Comparison of ENCODE assay signal across 23 cellular contexts in the genomic region with DNA sequence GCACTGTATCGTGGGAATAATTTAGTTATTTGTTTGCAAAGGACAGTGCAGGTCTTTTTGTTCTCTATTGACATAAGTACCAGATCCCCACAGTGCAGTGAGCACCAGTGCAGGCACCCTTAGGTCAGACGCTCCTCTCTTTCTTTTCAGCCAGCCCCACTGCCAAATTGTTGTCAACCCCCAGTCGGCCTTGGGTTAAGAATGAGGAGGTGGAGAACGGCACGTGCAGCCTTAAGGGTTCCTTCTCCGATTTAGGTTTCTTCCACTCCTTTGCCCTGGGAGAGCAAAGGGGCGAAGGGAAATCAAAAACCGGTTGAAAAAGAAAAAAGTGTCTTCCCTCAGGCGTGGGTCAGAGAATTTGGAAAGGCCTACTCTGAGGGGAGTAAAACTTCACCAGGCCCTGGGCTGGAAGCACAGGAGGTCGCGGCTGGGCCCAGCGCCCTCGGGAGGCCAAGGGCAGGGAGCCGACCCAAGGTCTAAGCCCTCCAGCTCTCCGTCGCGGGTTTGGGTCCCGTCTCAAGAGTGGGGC. TPM values are rescaled to one million over a fixed set of nuclear protein-coding genes. Genes with fewer than 3 reads are reported as not detected.
A peak's percentile ranks its signal among the peaks of the same experiment; 100 is the strongest.
DNase-seq lines count a peak whose midpoint lies in the region; ATAC-seq and TF ChIP-seq lines count a peak whose summit lies in the region.
"Had no signal": no experiment of that assay in that cellular context is flagged by ENCODE, and none has a peak within 500 bp of the region (broad histone marks: within the 10 kb centered on the region; RNA-seq: fewer than 3 reads in every experiment).

No MANE protein-coding gene starts in this region.

- H3K36me3 ChIP-seq in HUES6 (ENCODE audit: control insufficient read depth, insufficient read depth, low read length): no peaks in the 10 kb centered on the region
- H3K36me3 ChIP-seq in endodermal cell (ENCODE audit: control insufficient read depth, insufficient read depth, low read length): no peaks in the 10 kb centered on the region
- no peaks in the 10 kb centered on the region for H3K36me3 ChIP-seq in thyroid gland

- no peaks in the 10 kb centered on the region for H3K36me3 Mint-ChIP-seq in endodermal cell (ENCODE audit: low read depth)
- H3K36me3 Mint-ChIP-seq in nephron progenitor cell (ENCODE audit: low read depth): peaks cover 8% of the 10 kb centered on the region

- DNase-seq in DMS79 treated with DMSO at 0.1 percent for 48 hours (lab: John Stamatoyannopoulos, UW) (peak; percentile 96), endodermal cell (no peak), nephron progenitor cell (no peak), thyroid gland (no peak), AG20443 (ENCODE audit: low spot score) (no peak), COLO668 (lab: John Stamatoyannopoulos, UW; ENCODE audit: unreplicated experiment) (no peak)
- DNase-seq: activated CD4-positive, CD25-positive, alpha-beta regulatory T cell; activated CD8-positive, alpha-beta T cell treated with anti-CD3 and anti-CD28 coated beads, Interleukin-2, amount 10 ng/mL, durations not matched to agents 7 days and 5 days; activated naive CD4-positive, alpha-beta T cell treated with anti-CD3 and anti-CD28 coated beads, Interleukin-2, amount 50 U/mL, for 16 hours; activated T-cell treated with anti-CD3 and anti-CD28 coated beads, Interleukin-2, amount 50 U/mL, for 72 hours; CD4-positive, alpha-beta T cell; cerebellar nuclear complex; effector CD8-positive, alpha-beta T cell; natural killer cell; NCI-H1105 treated with DMSO at 0.1 percent for 48 hours; NCI-H2171; stimulated activated CD4-positive, alpha-beta T cell treated with anti-CD3 and anti-CD28 coated beads, Interleukin-4, amount 100 ng/mL, for 4 hours had no signal

- H3K4me3 ChIP-seq in HUES6 (ENCODE audit: low read depth, low read length) (peak overlapping the region; percentile 62), endodermal cell (ENCODE audit: low read length) (no peak overlapping the region), thyroid gland (replicated peaks in 1 of 3) (no peak overlapping the region)

- no peak for TF ChIP-seq CTCF in endodermal cell (conservative IDR thresholded peaks at IDR 0.05)
- TF ChIP-seq CTCF in nephron progenitor cell (IDR thresholded peaks at IDR 0.05): no peak
- no peak for TF ChIP-seq CTCF in thyroid gland (IDR thresholded peaks at IDR 0.05)

- no peak for ATAC-seq in GM21529 (IDR thresholded peaks at IDR 0.05; ENCODE audit: unreplicated experiment)
- ATAC-seq: activated CD8-positive, alpha-beta T cell treated with anti-CD3 and anti-CD28 coated beads, Interleukin-2, amount 10 ng/mL, durations not matched to agents 7 days and 5 days; activated T-cell treated with anti-CD3 and anti-CD28 coated beads, Interleukin-2, amount 50 U/mL, for 72 hours; natural killer cell; SK-N-SH treated with all-trans-retinoic acid at 6 μM for 48 hours had no signal

- no peaks in the 10 kb centered on the region for H3K9me3 ChIP-seq in HUES6 (ENCODE audit: control insufficient read depth, insufficient read depth, low read depth, low read length)
- no peaks in the 10 kb centered on the region for H3K9me3 ChIP-seq in endodermal cell (ENCODE audit: control insufficient read depth, low read length)
- H3K9me3 ChIP-seq in thyroid gland: no peaks in the 10 kb centered on the region

- intact Hi-C loops in thyroid gland (cut with DNase I): no loop called here

- H3K27me3 ChIP-seq in HUES6 (ENCODE audit: control insufficient read depth, insufficient read depth, low read length): peaks cover 99% of the 10 kb centered on the region
- peaks cover 100% of the 10 kb centered on the region for H3K27me3 ChIP-seq in endodermal cell (ENCODE audit: control insufficient read depth, insufficient read depth, low read length, poor library complexity, severe bottlenecking)
- H3K27me3 ChIP-seq in thyroid gland: peaks cover 41% of the 10 kb centered on the region

- no peak overlapping the region for H3K9ac ChIP-seq in HUES6 (ENCODE audit: low read length)
- no peak overlapping the region for H3K9ac ChIP-seq in endodermal cell (ENCODE audit: extremely low read depth, low read length, poor library complexity, severe bottlenecking)

- H3K4me1 Mint-ChIP-seq in endodermal cell (peaks cover 28% of the 10 kb centered on the region), nephron progenitor cell (peaks cover 64% of the 10 kb centered on the region)

- no peak for TF ChIP-seq POLR2A in thyroid gland (IDR thresholded peaks at IDR 0.05)

- WGBS in endodermal cell (ENCODE audit: insufficient coverage in 1 of 2, insufficient read length in 1 of 2), 2 experiments: 25 to 26% methylated on average over 4 to 18 of the region's 18 CpGs
- 71 to 81% methylated on average over 14 to 18 of the region's 18 CpGs for WGBS in thyroid gland, 2 donors

- H3K27ac Mint-ChIP-seq in endodermal cell (no peak overlapping the region), nephron progenitor cell (no peak overlapping the region)
- H3K27ac Mint-ChIP-seq: activated CD8-positive, alpha-beta T cell treated with anti-CD3 and anti-CD28 coated beads, Interleukin-2, amount 10 ng/mL, durations not matched to agents 7 days and 5 days; activated T-cell treated with anti-CD3 and anti-CD28 coated beads, Interleukin-2, amount 50 U/mL, for 72 hours; CD4-positive, alpha-beta T cell; natural killer cell; progenitor cell of endocrine pancreas had no signal

- H3K4me1 ChIP-seq in HUES6 (ENCODE audit: control insufficient read depth, insufficient read depth, low read length) (peaks cover 35% of the 10 kb centered on the region), endodermal cell (ENCODE audit: control insufficient read depth, insufficient read depth, low read length) (no peaks in the 10 kb centered on the region), thyroid gland (peaks cover 30 to 32% of the 10 kb centered on the region in 2 donors)

- H3K27ac ChIP-seq in HUES6 (ENCODE audit: low read depth, low read length) (no peak overlapping the region), endodermal cell (ENCODE audit: low read depth, low read length) (no peak overlapping the region), thyroid gland (no peak overlapping the region)

- H3K4me3 Mint-ChIP-seq in endodermal cell (peak overlapping the region; percentile 54), nephron progenitor cell (peak overlapping the region; percentile 49)
- H3K4me3 Mint-ChIP-seq: activated CD8-positive, alpha-beta T cell treated with anti-CD3 and anti-CD28 coated beads, Interleukin-2, amount 10 ng/mL, durations not matched to agents 7 days and 5 days; activated T-cell treated with anti-CD3 and anti-CD28 coated beads, Interleukin-2, amount 50 U/mL, for 72 hours; CD4-positive, alpha-beta T cell; natural killer cell had no signal

- no peaks in the 10 kb centered on the region for H3K9me3 Mint-ChIP-seq in endodermal cell
- no peaks in the 10 kb centered on the region for H3K9me3 Mint-ChIP-seq in nephron progenitor cell
- H3K9me3 Mint-ChIP-seq: activated T-cell treated with anti-CD3 and anti-CD28 coated beads, Interleukin-2, amount 50 U/mL, for 72 hours; CD4-positive, alpha-beta T cell had no signal

- H3K27me3 Mint-ChIP-seq in endodermal cell (ENCODE audit: insufficient read depth) (peaks cover 94% of the 10 kb centered on the region), nephron progenitor cell (ENCODE audit: low read depth, poor library complexity) (peaks cover 84% of the 10 kb centered on the region)

RNA-seq across cellular contexts. Expression of a gene that starts 4.3 kb away (rescaled TPM):
- total RNA-seq in endodermal cell (under 1 TPM; 0.22 to 0.35 TPM), thyroid gland (10 to 100 TPM in 1 of 4 donors, 1 to 10 TPM in 2, under 1 TPM in 1; 0.81 to 11.4 (median 3.0) TPM)
- polyA plus RNA-seq in endodermal cell (2013, experiment 1 of 2): 0.28 TPM
- polyA plus RNA-seq in endodermal cell (2013, experiment 2 of 2): 0.33 TPM
- total RNA-seq: activated CD8-positive, alpha-beta T cell treated with anti-CD3 and anti-CD28 coated beads, Interleukin-2, amount 10 ng/mL, durations not matched to agents 7 days and 5 days; CD4-positive, alpha-beta T cell; natural killer cell; RPMI7951; smooth muscle cell had no signal
- polyA plus RNA-seq: smooth muscle cell had no signal
